Comparison of ENCODE assay signal across 2 cellular contexts in genomic region chr9:91541744-91542143, GRCh38.
TF ChIP-seq lines count a peak whose summit lies in the region.

No MANE protein-coding gene starts in this region.

TF ChIP-seq in IMR-90, 13 proteins besides CTCF, POLR2A, EP300 and RAD21 (continued from another document):
- TF ChIP-seq SMC3 (IDR thresholded peaks at IDR 0.05; ENCODE audit: low read depth, low read length) = no peak
- TF ChIP-seq MXI1 (IDR thresholded peaks at IDR 0.05; ENCODE audit: borderline replicate concordance, low read depth, low read length) = no peak
- TF ChIP-seq RFX5 (IDR thresholded peaks at IDR 0.05; ENCODE audit: low read depth, low read length) = no peak

TF ChIP-seq in GM23338, 12 proteins besides CTCF, POLR2A, EP300 and RAD21 (continued from another document):
- TF ChIP-seq REST (IDR thresholded peaks at IDR 0.05; ENCODE audit: unreplicated experiment) = no peak
